ENCODE assay signal across 8 cellular contexts in the genomic region with DNA sequence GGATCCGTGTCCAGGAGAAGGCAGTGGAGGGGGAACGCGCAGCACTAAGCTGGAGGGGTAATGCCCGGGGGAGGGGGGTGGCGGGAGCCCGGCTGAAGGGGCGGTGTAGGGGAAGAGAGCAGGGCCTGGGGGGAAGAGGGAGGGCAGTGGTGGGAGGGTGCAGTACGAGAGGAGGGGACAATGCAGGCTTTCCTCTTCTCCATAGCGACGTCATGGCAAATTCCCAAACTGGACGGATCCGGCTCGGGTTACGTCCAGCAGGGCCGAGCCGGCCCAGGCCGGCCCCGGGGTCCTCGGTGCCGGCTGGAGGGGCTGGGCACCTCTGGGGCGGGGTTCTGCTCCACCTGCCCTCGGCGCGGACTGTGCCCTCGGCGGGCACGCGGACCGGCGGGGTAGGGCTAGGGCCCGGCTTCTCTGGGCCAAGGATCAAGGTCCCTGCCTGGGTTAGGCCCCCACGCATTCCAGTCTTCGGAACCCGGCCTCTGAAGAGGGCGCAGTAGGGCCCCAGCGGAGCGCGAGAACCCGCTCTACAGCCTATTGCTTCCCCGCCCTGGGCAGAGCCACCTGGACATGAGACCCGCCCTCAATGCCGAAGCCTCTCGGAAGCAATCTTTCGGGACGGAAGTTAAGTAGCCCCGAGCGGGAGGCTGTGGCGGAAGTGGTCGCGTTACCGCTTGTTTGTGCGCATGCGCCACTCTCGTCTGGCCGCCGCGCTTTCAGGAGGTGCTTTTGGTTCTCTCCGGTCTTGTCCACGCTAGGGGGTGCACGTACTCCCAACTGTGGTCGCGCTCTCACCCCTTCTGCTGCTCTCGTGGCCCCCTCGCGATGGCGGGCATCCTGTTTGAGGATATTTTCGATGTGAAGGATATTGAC. TPM values are rescaled to one million over a fixed set of nuclear protein-coding genes. Genes with fewer than 3 reads are reported as not detected.
DNase-seq lines count a peak whose midpoint lies in the region; ATAC-seq and TF ChIP-seq lines count a peak whose summit lies in the region.

No MANE protein-coding gene starts in this region.

- POLR2A ChIA-PET in activated B cell treated with CpG ODN at 0.5 μM for 24 hours (lab: Charles Lee): interaction anchor here (0.5 to 1.3 kb wide), 12 partner anchors 10 to 425 kb away, joined by 3 to 7 read pairs (median 4); a partner anchor contains a TSS

- H3K9me3 Mint-ChIP-seq in activated B cell treated with CpG ODN at 0.5 μM for 24 hours: no peaks in the 10 kb centered on the region

- TF ChIP-seq CTCF in AG09309 (IDR thresholded peaks at IDR 0.05; ENCODE audit: control insufficient read depth, insufficient read depth, low read depth, low read length, missing control alignments) (peak; percentile 62), activated B cell treated with CpG ODN at 0.5 μM for 24 hours (IDR thresholded peaks at IDR 0.05) (no peak)

- ATAC-seq in GM18909 (IDR thresholded peaks at IDR 0.05; ENCODE audit: poor library complexity, unreplicated experiment) (peak; percentile 89), HG03175 (IDR thresholded peaks at IDR 0.05; ENCODE audit: unreplicated experiment) (peak; percentile 85), activated B cell treated with CpG ODN at 0.5 μM for 24 hours (ENCODE audit: low read depth) (peak; percentile 86)

- CTCF ChIA-PET in activated B cell treated with CpG ODN at 0.5 μM for 24 hours (lab: Charles Lee): interaction anchor here (1.2 to 1.7 kb wide), 2 partner anchors 9 to 151 kb away, joined by 5 to 8 read pairs; no protein-coding TSS in a partner anchor

- H3K27ac Mint-ChIP-seq in activated B cell treated with CpG ODN at 0.5 μM for 24 hours: peak overlapping the region; percentile 95

- H3K36me3 Mint-ChIP-seq in activated B cell treated with CpG ODN at 0.5 μM for 24 hours (ENCODE audit: low read depth): peaks cover 32% of the 10 kb centered on the region

- H3K4me3 ChIP-seq in AG09309 (ENCODE audit: control insufficient read depth, low read depth, low read length): peak overlapping the region; percentile 91

- peaks cover 25% of the 10 kb centered on the region for H3K4me1 Mint-ChIP-seq in activated B cell treated with CpG ODN at 0.5 μM for 24 hours

- DNase-seq in AG09309 (ENCODE audit: low read depth) (peak; percentile 87), NCI-H2227 treated with DMSO at 0.1 percent for 48 hours (lab: John Stamatoyannopoulos, UW) (peak; percentile 97), activated B cell treated with CpG ODN at 0.5 μM for 24 hours (peak; percentile 93), iris pigment epithelial cell (ENCODE audit: low read depth) (peak; percentile 97)
- peak; percentile 92 for DNase-seq in central memory CD4-positive, alpha-beta T cell
- DNase-seq in stimulated activated CD4-positive, alpha-beta T cell treated with anti-CD3 and anti-CD28 coated beads, Interleukin-12 subunit alpha, Interleukin-12 subunit beta, amount 100 ng/mL, for 4 hours: peak; percentile 90

- intact Hi-C loops in activated B cell treated with CpG ODN at 0.5 μM for 24 hours (cut with micrococcal nuclease): loop anchor here (1.0 to 5.0 kb wide), 15 partner anchors 9 to 726 kb away; a partner anchor contains a TSS

- peak overlapping the region; percentile 96 for H3K4me3 Mint-ChIP-seq in activated B cell treated with CpG ODN at 0.5 μM for 24 hours

- H3K27me3 Mint-ChIP-seq in activated B cell treated with CpG ODN at 0.5 μM for 24 hours: no peaks in the 10 kb centered on the region

RNA-seq across cellular contexts. Expression of a gene that starts 1.4 kb away (rescaled TPM):
- total RNA-seq in activated B cell treated with CpG ODN at 0.5 μM for 24 hours: 49.3 and 60.5 TPM in 2 replicates

RNA-seq across cellular contexts. Expression of a gene that starts 1.5 kb away (rescaled TPM):
- total RNA-seq in activated B cell treated with CpG ODN at 0.5 μM for 24 hours: 3.4 and 3.5 TPM in 2 replicates

RNA-seq across cellular contexts. Expression of a gene that starts 15.1 kb away (rescaled TPM):
- not detected in 2 replicates for total RNA-seq in activated B cell treated with CpG ODN at 0.5 μM for 24 hours

RNA-seq across cellular contexts. Expression of a gene that starts 16.9 kb away (rescaled TPM):
- total RNA-seq in activated B cell treated with CpG ODN at 0.5 μM for 24 hours: not detected in 2 replicates

RNA-seq across cellular contexts. Expression of a gene that starts 25.5 kb away (rescaled TPM):
- total RNA-seq in activated B cell treated with CpG ODN at 0.5 μM for 24 hours: 4.5 and 5.3 TPM in 2 replicates

Comparison
In these comparisons a context has a peak if more than half of its experiments do, and no peak if none do; other contexts are left out.
1. Peak in every context shown above with its lines: DNase-seq, ATAC-seq and H3K4me3 ChIP-seq.